ENCODE assay signal across 1 cellular context in the genomic region with DNA sequence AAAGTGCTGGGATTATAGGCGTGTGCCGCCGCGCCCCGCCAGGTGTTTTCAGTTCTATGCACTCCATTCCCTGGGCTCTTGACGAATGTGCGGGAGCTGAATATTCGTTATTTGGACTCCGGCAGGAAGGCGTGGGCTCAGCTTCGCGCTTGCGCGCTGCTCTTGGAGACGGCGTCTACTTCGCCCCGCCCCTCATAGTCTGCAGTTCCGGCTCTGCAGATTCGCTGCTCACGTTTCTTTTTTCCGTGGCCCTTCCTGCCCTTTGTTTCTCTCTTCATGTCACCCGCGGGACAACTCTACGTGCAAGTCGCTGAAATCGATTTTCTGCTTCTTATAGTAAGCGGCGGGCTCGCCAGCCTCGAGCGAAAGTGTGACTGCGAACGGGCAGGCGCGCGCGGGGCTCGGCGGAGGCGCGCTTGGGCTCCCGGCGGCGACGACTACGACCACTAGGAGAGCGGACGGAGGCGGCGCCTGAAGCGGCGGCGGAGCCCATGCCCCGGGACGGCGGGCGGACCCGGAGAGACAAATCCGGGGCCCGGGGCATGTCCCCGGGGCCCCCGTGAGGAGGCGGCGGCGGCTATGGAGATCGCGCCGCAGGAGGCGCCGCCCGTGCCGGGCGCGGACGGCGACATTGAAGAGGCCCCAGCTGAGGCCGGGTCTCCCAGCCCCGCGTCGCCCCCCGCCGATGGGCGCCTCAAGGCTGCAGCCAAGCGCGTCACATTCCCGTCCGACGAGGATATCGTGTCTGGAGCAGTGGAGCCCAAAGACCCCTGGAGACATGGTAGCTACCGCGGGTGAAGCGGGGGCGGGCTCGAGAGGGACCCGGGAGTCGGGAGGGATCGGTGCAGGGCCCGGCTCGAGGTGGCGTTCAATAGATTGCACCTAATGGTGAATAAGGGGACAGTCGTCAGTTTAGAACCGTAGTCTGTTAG.
A peak's percentile ranks its signal among the peaks of the same experiment; 100 is the strongest.
TF ChIP-seq lines count a peak whose summit lies in the region.

A gene with protein sequence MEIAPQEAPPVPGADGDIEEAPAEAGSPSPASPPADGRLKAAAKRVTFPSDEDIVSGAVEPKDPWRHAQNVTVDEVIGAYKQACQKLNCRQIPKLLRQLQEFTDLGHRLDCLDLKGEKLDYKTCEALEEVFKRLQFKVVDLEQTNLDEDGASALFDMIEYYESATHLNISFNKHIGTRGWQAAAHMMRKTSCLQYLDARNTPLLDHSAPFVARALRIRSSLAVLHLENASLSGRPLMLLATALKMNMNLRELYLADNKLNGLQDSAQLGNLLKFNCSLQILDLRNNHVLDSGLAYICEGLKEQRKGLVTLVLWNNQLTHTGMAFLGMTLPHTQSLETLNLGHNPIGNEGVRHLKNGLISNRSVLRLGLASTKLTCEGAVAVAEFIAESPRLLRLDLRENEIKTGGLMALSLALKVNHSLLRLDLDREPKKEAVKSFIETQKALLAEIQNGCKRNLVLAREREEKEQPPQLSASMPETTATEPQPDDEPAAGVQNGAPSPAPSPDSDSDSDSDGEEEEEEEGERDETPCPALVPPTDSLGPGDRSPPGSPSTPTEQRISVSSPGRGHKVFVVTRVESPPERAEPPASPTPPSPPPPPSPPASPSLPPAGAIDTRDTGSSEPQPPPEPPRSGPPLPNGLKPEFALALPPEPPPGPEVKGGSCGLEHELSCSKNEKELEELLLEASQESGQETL (plus strand): TSS at position 433 of the 932 bp plus-strand sequence. CDS start 147 bp downstream, at position 580.

TF ChIP-seq in K562, 482 proteins besides CTCF, POLR2A, EP300 and RAD21 (continued from another document and continues in another):
- TF ChIP-seq, protein P1, sequence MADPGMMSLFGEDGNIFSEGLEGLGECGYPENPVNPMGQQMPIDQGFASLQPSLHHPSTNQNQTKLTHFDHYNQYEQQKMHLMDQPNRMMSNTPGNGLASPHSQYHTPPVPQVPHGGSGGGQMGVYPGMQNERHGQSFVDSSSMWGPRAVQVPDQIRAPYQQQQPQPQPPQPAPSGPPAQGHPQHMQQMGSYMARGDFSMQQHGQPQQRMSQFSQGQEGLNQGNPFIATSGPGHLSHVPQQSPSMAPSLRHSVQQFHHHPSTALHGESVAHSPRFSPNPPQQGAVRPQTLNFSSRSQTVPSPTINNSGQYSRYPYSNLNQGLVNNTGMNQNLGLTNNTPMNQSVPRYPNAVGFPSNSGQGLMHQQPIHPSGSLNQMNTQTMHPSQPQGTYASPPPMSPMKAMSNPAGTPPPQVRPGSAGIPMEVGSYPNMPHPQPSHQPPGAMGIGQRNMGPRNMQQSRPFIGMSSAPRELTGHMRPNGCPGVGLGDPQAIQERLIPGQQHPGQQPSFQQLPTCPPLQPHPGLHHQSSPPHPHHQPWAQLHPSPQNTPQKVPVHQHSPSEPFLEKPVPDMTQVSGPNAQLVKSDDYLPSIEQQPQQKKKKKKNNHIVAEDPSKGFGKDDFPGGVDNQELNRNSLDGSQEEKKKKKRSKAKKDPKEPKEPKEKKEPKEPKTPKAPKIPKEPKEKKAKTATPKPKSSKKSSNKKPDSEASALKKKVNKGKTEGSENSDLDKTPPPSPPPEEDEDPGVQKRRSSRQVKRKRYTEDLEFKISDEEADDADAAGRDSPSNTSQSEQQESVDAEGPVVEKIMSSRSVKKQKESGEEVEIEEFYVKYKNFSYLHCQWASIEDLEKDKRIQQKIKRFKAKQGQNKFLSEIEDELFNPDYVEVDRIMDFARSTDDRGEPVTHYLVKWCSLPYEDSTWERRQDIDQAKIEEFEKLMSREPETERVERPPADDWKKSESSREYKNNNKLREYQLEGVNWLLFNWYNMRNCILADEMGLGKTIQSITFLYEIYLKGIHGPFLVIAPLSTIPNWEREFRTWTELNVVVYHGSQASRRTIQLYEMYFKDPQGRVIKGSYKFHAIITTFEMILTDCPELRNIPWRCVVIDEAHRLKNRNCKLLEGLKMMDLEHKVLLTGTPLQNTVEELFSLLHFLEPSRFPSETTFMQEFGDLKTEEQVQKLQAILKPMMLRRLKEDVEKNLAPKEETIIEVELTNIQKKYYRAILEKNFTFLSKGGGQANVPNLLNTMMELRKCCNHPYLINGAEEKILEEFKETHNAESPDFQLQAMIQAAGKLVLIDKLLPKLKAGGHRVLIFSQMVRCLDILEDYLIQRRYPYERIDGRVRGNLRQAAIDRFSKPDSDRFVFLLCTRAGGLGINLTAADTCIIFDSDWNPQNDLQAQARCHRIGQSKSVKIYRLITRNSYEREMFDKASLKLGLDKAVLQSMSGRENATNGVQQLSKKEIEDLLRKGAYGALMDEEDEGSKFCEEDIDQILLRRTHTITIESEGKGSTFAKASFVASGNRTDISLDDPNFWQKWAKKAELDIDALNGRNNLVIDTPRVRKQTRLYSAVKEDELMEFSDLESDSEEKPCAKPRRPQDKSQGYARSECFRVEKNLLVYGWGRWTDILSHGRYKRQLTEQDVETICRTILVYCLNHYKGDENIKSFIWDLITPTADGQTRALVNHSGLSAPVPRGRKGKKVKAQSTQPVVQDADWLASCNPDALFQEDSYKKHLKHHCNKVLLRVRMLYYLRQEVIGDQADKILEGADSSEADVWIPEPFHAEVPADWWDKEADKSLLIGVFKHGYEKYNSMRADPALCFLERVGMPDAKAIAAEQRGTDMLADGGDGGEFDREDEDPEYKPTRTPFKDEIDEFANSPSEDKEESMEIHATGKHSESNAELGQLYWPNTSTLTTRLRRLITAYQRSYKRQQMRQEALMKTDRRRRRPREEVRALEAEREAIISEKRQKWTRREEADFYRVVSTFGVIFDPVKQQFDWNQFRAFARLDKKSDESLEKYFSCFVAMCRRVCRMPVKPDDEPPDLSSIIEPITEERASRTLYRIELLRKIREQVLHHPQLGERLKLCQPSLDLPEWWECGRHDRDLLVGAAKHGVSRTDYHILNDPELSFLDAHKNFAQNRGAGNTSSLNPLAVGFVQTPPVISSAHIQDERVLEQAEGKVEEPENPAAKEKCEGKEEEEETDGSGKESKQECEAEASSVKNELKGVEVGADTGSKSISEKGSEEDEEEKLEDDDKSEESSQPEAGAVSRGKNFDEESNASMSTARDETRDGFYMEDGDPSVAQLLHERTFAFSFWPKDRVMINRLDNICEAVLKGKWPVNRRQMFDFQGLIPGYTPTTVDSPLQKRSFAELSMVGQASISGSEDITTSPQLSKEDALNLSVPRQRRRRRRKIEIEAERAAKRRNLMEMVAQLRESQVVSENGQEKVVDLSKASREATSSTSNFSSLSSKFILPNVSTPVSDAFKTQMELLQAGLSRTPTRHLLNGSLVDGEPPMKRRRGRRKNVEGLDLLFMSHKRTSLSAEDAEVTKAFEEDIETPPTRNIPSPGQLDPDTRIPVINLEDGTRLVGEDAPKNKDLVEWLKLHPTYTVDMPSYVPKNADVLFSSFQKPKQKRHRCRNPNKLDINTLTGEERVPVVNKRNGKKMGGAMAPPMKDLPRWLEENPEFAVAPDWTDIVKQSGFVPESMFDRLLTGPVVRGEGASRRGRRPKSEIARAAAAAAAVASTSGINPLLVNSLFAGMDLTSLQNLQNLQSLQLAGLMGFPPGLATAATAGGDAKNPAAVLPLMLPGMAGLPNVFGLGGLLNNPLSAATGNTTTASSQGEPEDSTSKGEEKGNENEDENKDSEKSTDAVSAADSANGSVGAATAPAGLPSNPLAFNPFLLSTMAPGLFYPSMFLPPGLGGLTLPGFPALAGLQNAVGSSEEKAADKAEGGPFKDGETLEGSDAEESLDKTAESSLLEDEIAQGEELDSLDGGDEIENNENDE (IDR thresholded peaks at IDR 0.05; ENCODE audit: low read depth, low read length): no peak
- TF ChIP-seq MIER1 (IDR thresholded peaks at IDR 0.05; ENCODE audit: low read depth) (no peak), ARID2 (IDR thresholded peaks at IDR 0.05) (no peak), HCFC1 (IDR thresholded peaks at IDR 0.05; ENCODE audit: low read depth, low read length) (peak; percentile 75), RAD51 (IDR thresholded peaks at IDR 0.05; ENCODE audit: borderline replicate concordance, low read depth) (no peak), MAZ (CRISPR knock-in tag; conservative IDR thresholded peaks at IDR 0.05 in 1 of 2, IDR thresholded peaks at IDR 0.05 in 1 of 2) (peak; percentile 94), RBM39 (optimal IDR thresholded peaks at IDR 0.05; ENCODE audit: low read depth, low read length) (no peak), SMARCB1 (IDR thresholded peaks at IDR 0.05; ENCODE audit: insufficient read length, low read depth) (no peak), CLOCK (CRISPR knock-in tag; IDR thresholded peaks at IDR 0.05; ENCODE audit: borderline replicate concordance) (no peak), KHSRP (IDR thresholded peaks at IDR 0.05) (no peak), ZNF511 (CRISPR knock-in tag; IDR thresholded peaks at IDR 0.05) (no peak), KDM1A (IDR thresholded peaks at IDR 0.05) (no peak), ZNF140 (CRISPR knock-in tag; IDR thresholded peaks at IDR 0.05) (no peak), EP400 (IDR thresholded peaks at IDR 0.05) (peak; percentile 95), ARID1B (IDR thresholded peaks at IDR 0.05) (0 out of 2 replicates have a peak, but pooled peaks have one; percentile 21), DIDO1 (tag; IDR thresholded peaks at IDR 0.05; ENCODE audit: low read depth) (peak; percentile 94), SMAD4 (CRISPR knock-in tag; conservative IDR thresholded peaks at IDR 0.05) (peak; percentile 95), CBX1 (IDR thresholded peaks at IDR 0.05; ENCODE audit: low read depth) (no peak), GMEB1 (CRISPR knock-in tag; IDR thresholded peaks at IDR 0.05) (peak; percentile 87), ESRRB (CRISPR knock-in tag; IDR thresholded peaks at IDR 0.05; ENCODE audit: borderline replicate concordance) (no peak), TGIF2 (CRISPR knock-in tag; IDR thresholded peaks at IDR 0.05) (peak; percentile 38; the same call in 1 of the 2 replicates), SP2 (IDR thresholded peaks at IDR 0.05; ENCODE audit: extremely low read depth, low read depth, low read length, poor library complexity, severe bottlenecking) (no peak), ETV6 (IDR thresholded peaks at IDR 0.05; ENCODE audit: borderline replicate concordance in 1 of 2, low read depth in 2 of 2, low read length in 1 of 2) (0 out of 4 replicates have a peak, but pooled peaks of 1 of the 2 experiments have one; percentile 18), ETV6 (CRISPR knock-in tag; IDR thresholded peaks at IDR 0.05; ENCODE audit: borderline replicate concordance) (no peak), GABPB2 (CRISPR knock-in tag; conservative IDR thresholded peaks at IDR 0.05) (no peak), TAF15 (IDR thresholded peaks at IDR 0.05; ENCODE audit: low read depth, low read length) (no peak), MTF1 (CRISPR knock-in tag; IDR thresholded peaks at IDR 0.05; ENCODE audit: borderline replicate concordance) (no peak), FOXM1 (IDR thresholded peaks at IDR 0.05; ENCODE audit: low read depth) (no peak), FOXM1 (CRISPR knock-in tag; IDR thresholded peaks at IDR 0.05; ENCODE audit: low read depth) (0 out of 2 replicates have a peak, but pooled peaks have one; percentile 11), ZNF79 (CRISPR knock-in tag; IDR thresholded peaks at IDR 0.05; ENCODE audit: low read depth) (no peak), DMBX1 (CRISPR knock-in tag; IDR thresholded peaks at IDR 0.05; ENCODE audit: borderline replicate concordance) (0 out of 2 replicates have a peak, but pooled peaks have one; percentile 30), ZNF696 (CRISPR knock-in tag; conservative IDR thresholded peaks at IDR 0.05) (no peak)
